Comparison of ENCODE assay signal across 12 cellular contexts in the genomic region with DNA sequence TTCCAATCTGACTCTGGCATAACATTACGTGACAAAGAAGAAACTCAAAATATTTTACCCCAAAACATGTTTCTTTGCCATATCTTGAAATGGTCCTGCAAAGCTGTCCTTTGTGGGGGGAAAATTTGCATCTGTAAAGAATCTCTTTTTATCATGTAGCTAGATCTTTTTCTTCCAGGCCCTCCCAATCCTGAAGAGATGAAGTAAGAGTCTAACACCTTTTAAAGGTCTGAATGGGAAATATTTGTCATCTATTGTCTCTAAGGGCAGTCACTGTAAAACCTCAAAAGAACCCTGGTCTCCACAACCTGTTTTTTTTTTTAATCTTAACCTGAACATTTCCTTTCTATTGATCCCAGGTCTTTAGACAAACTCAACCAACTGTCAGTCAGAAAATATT. TPM values are rescaled to one million over a fixed set of nuclear protein-coding genes. Genes with fewer than 3 reads are reported as not detected.
"Had no signal": no experiment of that assay in that cellular context is flagged by ENCODE, and none has a peak within 500 bp of the region (broad histone marks: within the 10 kb centered on the region; RNA-seq: fewer than 3 reads in every experiment).

No MANE protein-coding gene starts in this region.

- H3K4me1 Mint-ChIP-seq: IgD-negative memory B cell had no signal

- H3K27ac Mint-ChIP-seq: HFFc6, IgD-negative memory B cell had no signal

- DNase-seq: GM23248, GOT3, H7, HFFc6, KBM-7 had no signal

- H3K9me3 ChIP-seq: HAP-1 had no signal

- H3K4me2 ChIP-seq: KMS-11 had no signal

- ATAC-seq: HCT116, HepG2 had no signal

- H2AFZ ChIP-seq: GM23248 had no signal

- H3K4me3 ChIP-seq: GM23248, HAP-1 had no signal

- H3K4me3 Mint-ChIP-seq: HFFc6, IgD-negative memory B cell had no signal

- H3K36me3 Mint-ChIP-seq: IgD-negative memory B cell had no signal

- H3K36me3 ChIP-seq: HAP-1 had no signal

- H3K9ac ChIP-seq: GM23248, KMS-11 had no signal

- H3K27ac ChIP-seq: GM23248, KMS-11 had no signal

RNA-seq across cellular contexts. Expression of gene OR2AE1, which starts 8.6 kb away (rescaled TPM):
- total RNA-seq: GM23248, H4, H7, HepG2, HFFc6, HT-29 had no signal
- polyA plus RNA-seq: GM23248, HepG2, IgD-negative memory B cell had no signal

RNA-seq across cellular contexts. Expression of gene CYP3A43, which starts 40.4 kb away (rescaled TPM):
- total RNA-seq: GM23248, H4, H7, HFFc6, HT-29 had no signal
- polyA plus RNA-seq: GM23248, IgD-negative memory B cell had no signal
